Comparison of ENCODE assay signal across 11 cellular contexts in the genomic region with DNA sequence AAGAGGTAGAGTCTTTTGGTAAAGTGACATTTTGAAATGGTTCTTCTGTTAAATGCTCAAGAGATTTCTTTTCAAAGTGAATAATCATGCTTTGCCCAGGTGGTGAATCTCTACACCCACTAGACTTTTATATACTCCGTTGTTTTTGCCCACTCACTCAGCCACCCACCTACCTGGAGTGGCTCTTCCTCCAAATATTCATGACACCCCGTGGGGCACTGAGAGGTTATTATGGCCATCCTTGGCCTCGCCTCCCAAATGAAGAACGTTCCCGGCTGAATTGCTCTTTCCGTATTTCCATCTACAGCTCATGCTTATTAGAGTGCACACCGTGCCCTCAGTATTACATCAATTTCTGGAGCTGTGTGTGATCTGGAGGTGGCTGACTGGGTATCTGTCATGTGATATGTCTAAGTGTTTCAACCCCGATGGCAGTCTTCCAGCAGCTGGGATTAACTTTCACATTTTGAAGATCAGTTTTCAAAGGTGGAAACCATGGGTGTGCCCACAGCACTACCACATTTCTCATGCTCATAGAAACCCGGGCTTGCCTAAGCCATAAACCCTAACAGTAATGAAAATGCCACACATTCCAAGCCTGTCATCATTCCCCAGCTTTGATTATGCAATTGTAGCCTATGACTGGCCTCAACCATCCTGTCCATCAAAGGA.
A peak's percentile ranks its signal among the peaks of the same experiment; 100 is the strongest.
DNase-seq lines count a peak whose midpoint lies in the region; ATAC-seq, FAIRE-seq and TF ChIP-seq lines count a peak whose summit lies in the region.
"Had no signal": no experiment of that assay in that cellular context is flagged by ENCODE, and none has a peak within 500 bp of the region (broad histone marks: within the 10 kb centered on the region; RNA-seq: fewer than 3 reads in every experiment).

No MANE protein-coding gene starts in this region.

- DNase-seq in AG08395 (ENCODE audit: low spot score): peak; percentile 58
- DNase-seq in HT-29 (ENCODE audit: low spot score): peak; percentile 20
- DNase-seq in RWPE2 (ENCODE audit: low spot score): peak; percentile 91
- DNase-seq in keratinocyte (ENCODE audit: low read depth, low spot score): peak; percentile 97
- DNase-seq in central memory CD4-positive, alpha-beta T cell: no peak
- DNase-seq in GM20000 (ENCODE audit: low spot score): no peak
- no peak for DNase-seq in activated gamma-delta T cell treated with Interleukin-2 at 50 U/mL for 16 hours
- DNase-seq: CD4-positive, alpha-beta memory T cell; posterior cingulate gyrus; SHP77 had no signal

- peak overlapping the region; percentile 42 for H3K9ac ChIP-seq in keratinocyte (ENCODE audit: control insufficient read depth, extremely low read depth, insufficient read depth, low read length)

- dilution Hi-C loops in keratinocyte (cut with MboI; ENCODE audit: extremely low pct_ligation_motif_present, low sequenced_read_pairs): no loop called here

- H3K4me2 ChIP-seq in keratinocyte (ENCODE audit: control insufficient read depth, extremely low read depth, insufficient read depth, low read depth, low read length): peak overlapping the region; percentile 63

- no peaks in the 10 kb centered on the region for H3K27me3 ChIP-seq in RWPE2 (ENCODE audit: insufficient read depth, poor library complexity, severe bottlenecking)
- no peaks in the 10 kb centered on the region for H3K27me3 ChIP-seq in keratinocyte (ENCODE audit: control insufficient read depth, extremely low read depth, insufficient read depth, low read length)

- FAIRE-seq in keratinocyte (lab: Jason Lieb, UNC): peak; percentile 100

- TF ChIP-seq CTCF in RWPE2 (IDR thresholded peaks at IDR 0.05; ENCODE audit: poor library complexity, severe bottlenecking): no peak
- no peak for TF ChIP-seq CTCF in keratinocyte (optimal IDR thresholded peaks at IDR 0.05 in 1 of 3, IDR thresholded peaks at IDR 0.05 in 1 of 3, conservative IDR thresholded peaks at IDR 0.05 in 1 of 3; ENCODE audit: extremely low read depth in 1 of 3, insufficient read depth in 2 of 3, low read length in 3 of 3)
- no peak for TF ChIP-seq CTCF in GM20000 (IDR thresholded peaks at IDR 0.05; ENCODE audit: extremely low read depth, missing control alignments)

- no peaks in the 10 kb centered on the region for H3K79me2 ChIP-seq in keratinocyte (ENCODE audit: control insufficient read depth, insufficient read depth, low read length)

- H3K4me1 ChIP-seq in RWPE2 (ENCODE audit: insufficient read depth, poor library complexity, severe bottlenecking) (peaks cover 27% of the 10 kb centered on the region), keratinocyte (ENCODE audit: control insufficient read depth, extremely low read depth, insufficient read depth, low read length) (peaks cover 24% of the 10 kb centered on the region)

- H3K4me3 ChIP-seq in RWPE2 (ENCODE audit: severe bottlenecking) (no peak overlapping the region), keratinocyte (ENCODE audit: control insufficient read depth in 2 of 3, extremely low read depth in 1 of 3, insufficient read depth in 2 of 3, low read depth in 1 of 3, low read length in 3 of 3) (no peak overlapping the region)

- no peaks in the 10 kb centered on the region for H3K36me3 ChIP-seq in RWPE2 (ENCODE audit: low read depth)
- H3K36me3 ChIP-seq in keratinocyte (ENCODE audit: control insufficient read depth in 2 of 2, extremely low read depth in 1 of 2, insufficient read depth in 2 of 2, low read length in 2 of 2): no peaks in the 10 kb centered on the region

- H3K9me3 ChIP-seq in RWPE2 (ENCODE audit: severe bottlenecking) (no peaks in the 10 kb centered on the region), keratinocyte (ENCODE audit: control insufficient read depth, low read depth, low read length) (no peaks in the 10 kb centered on the region)

- ATAC-seq in RWPE2 (ENCODE audit: low read depth): peak; percentile 90
- no peak for ATAC-seq in HG03432 (IDR thresholded peaks at IDR 0.05; ENCODE audit: unreplicated experiment)

- H3K27ac ChIP-seq in RWPE2 (ENCODE audit: poor library complexity, severe bottlenecking): peak overlapping the region; percentile 28
- H3K27ac ChIP-seq in keratinocyte (ENCODE audit: control insufficient read depth, insufficient read depth, low read length): peak overlapping the region; percentile 62

- no peaks in the 10 kb centered on the region for H3K9me1 ChIP-seq in keratinocyte (ENCODE audit: control insufficient read depth, extremely low read depth, insufficient read depth, low read length)

- no peaks in the 10 kb centered on the region for H4K20me1 ChIP-seq in keratinocyte (ENCODE audit: control insufficient read depth, extremely low read depth, insufficient read depth, low read length)

- peak overlapping the region; percentile 64 for H2AFZ ChIP-seq in keratinocyte (ENCODE audit: control insufficient read depth, low read length)

Comparison
In these comparisons a context has a peak if more than half of its experiments do, and no peak if none do; other contexts are left out.
1. DNase-seq: peak in AG08395 (single experiment), HT-29 (single experiment), RWPE2 (single experiment) and keratinocyte (single experiment); none in central memory CD4-positive, alpha-beta T cell (single experiment), GM20000 (single experiment) and activated gamma-delta T cell treated with Interleukin-2 at 50 U/mL for 16 hours (single experiment).